ENCODE assay signal across 2 cellular contexts in genomic region chr3:171459130-171459941, GRCh38.
TF ChIP-seq lines count a peak whose summit lies in the region.

No MANE protein-coding gene starts in this region.

TF ChIP-seq in IMR-90, 13 proteins besides CTCF, POLR2A, EP300 and RAD21:
- TF ChIP-seq RCOR1 (IDR thresholded peaks at IDR 0.05; ENCODE audit: insufficient replicate concordance, low read length) (no peak), CHD1 (IDR thresholded peaks at IDR 0.05; ENCODE audit: low read depth, low read length) (no peak), MAZ (IDR thresholded peaks at IDR 0.05; ENCODE audit: borderline replicate concordance, low read depth, low read length) (no peak), FOS (IDR thresholded peaks at IDR 0.05; ENCODE audit: low read depth, low read length) (no peak), USF2 (IDR thresholded peaks at IDR 0.05; ENCODE audit: low read depth, low read length) (no peak), SMC3 (IDR thresholded peaks at IDR 0.05; ENCODE audit: low read depth, low read length) (no peak), NFE2L2 (IDR thresholded peaks at IDR 0.05; ENCODE audit: low read depth, low read length) (no peak), BHLHE40 (IDR thresholded peaks at IDR 0.05; ENCODE audit: low read depth, low read length) (no peak), ELK1 (IDR thresholded peaks at IDR 0.05; ENCODE audit: borderline replicate concordance, low read depth, low read length) (no peak), MXI1 (IDR thresholded peaks at IDR 0.05; ENCODE audit: borderline replicate concordance, low read depth, low read length) (no peak), RFX5 (IDR thresholded peaks at IDR 0.05; ENCODE audit: low read depth, low read length) (no peak)

TF ChIP-seq in GM12878, 131 proteins besides CTCF, POLR2A, EP300 and RAD21:
- 0 out of 2 replicates have a peak, but pooled peaks have one; percentile 50 for TF ChIP-seq SIN3A (IDR thresholded peaks at IDR 0.05; ENCODE audit: low read depth, low read length)
- TF ChIP-seq BACH1 (IDR thresholded peaks at IDR 0.05; ENCODE audit: borderline replicate concordance): 0 out of 2 replicates have a peak, but pooled peaks have one; percentile 13
- peak in 1 of 2 experiments; percentile 26; a peak in 1 of 4 replicates for TF ChIP-seq ETV6 (conservative IDR thresholded peaks at IDR 0.05 in 1 of 2, IDR thresholded peaks at IDR 0.05 in 1 of 2; ENCODE audit: borderline replicate concordance in 1 of 2, low read depth in 1 of 2)
- TF ChIP-seq ATF2 (IDR thresholded peaks at IDR 0.05; ENCODE audit: low read length): 0 out of 2 replicates have a peak, but pooled peaks have one; percentile 28
- peak; percentile 9; the same call in 1 of the 2 replicates for TF ChIP-seq MTA2 (IDR thresholded peaks at IDR 0.05; ENCODE audit: low read depth)
- no peak for TF ChIP-seq FOXM1 (IDR thresholded peaks at IDR 0.05; ENCODE audit: low read depth, low read length)
- TF ChIP-seq POLR2AphosphoS2 (IDR thresholded peaks at IDR 0.05; ENCODE audit: low read depth, low read length): 0 out of 2 replicates have a peak, but pooled peaks have one; percentile 12
- no peak for TF ChIP-seq ZNF622 (IDR thresholded peaks at IDR 0.05)
- TF ChIP-seq SP1 (IDR thresholded peaks at IDR 0.05; ENCODE audit: low read depth, low read length): no peak
- no peak for TF ChIP-seq SREBF2 (IDR thresholded peaks at IDR 0.05; ENCODE audit: low read length)
- TF ChIP-seq SPI1 (IDR thresholded peaks at IDR 0.05; ENCODE audit: borderline replicate concordance, insufficient read depth, low read depth, low read length): no peak
- TF ChIP-seq E2F4 (IDR thresholded peaks at IDR 0.05; ENCODE audit: low read depth, low read length): no peak
- TF ChIP-seq IKZF2 (IDR thresholded peaks at IDR 0.05): peak; percentile 50 to 78; a peak in 3 of 4 replicates
- peak; percentile 40; the same call in 1 of the 2 replicates for TF ChIP-seq SMARCA5 (IDR thresholded peaks at IDR 0.05)
- TF ChIP-seq MXI1 (IDR thresholded peaks at IDR 0.05; ENCODE audit: low read depth, low read length): 0 out of 2 replicates have a peak, but pooled peaks have one; percentile 33
- TF ChIP-seq NBN (IDR thresholded peaks at IDR 0.05): 0 out of 2 replicates have a peak, but pooled peaks have one; percentile 42
- TF ChIP-seq PKNOX1 (IDR thresholded peaks at IDR 0.05): peak; percentile 82
- peak; percentile 66 for TF ChIP-seq MLLT1 (IDR thresholded peaks at IDR 0.05)
- TF ChIP-seq HDAC6 (IDR thresholded peaks at IDR 0.05; ENCODE audit: unreplicated experiment): no peak
- TF ChIP-seq PBX3 (IDR thresholded peaks at IDR 0.05; ENCODE audit: insufficient replicate concordance, low read depth, low read length): peak; percentile 66
- TF ChIP-seq RCOR1 (conservative IDR thresholded peaks at IDR 0.05; ENCODE audit: low read depth, low read length): no peak
- 0 out of 2 replicates have a peak, but pooled peaks have one; percentile 30 for TF ChIP-seq GABPA (IDR thresholded peaks at IDR 0.05; ENCODE audit: low read depth)
- TF ChIP-seq MYB (IDR thresholded peaks at IDR 0.05; ENCODE audit: borderline replicate concordance, low read depth, low read length): no peak
- TF ChIP-seq CREB1 (IDR thresholded peaks at IDR 0.05; ENCODE audit: low read depth): peak; percentile 30; the same call in 1 of the 2 replicates
- 0 out of 2 replicates have a peak, but pooled peaks have one; percentile 9 for TF ChIP-seq YY1 (IDR thresholded peaks at IDR 0.05; ENCODE audit: low read depth, low read length)
- TF ChIP-seq STAT1 (conservative IDR thresholded peaks at IDR 0.05): no peak
- TF ChIP-seq SKIL (IDR thresholded peaks at IDR 0.05; ENCODE audit: low read depth, poor library complexity, severe bottlenecking): peak; percentile 26
- TF ChIP-seq RUNX3 (IDR thresholded peaks at IDR 0.05; ENCODE audit: low read length): peak; percentile 71
- no peak for TF ChIP-seq CHD2 (IDR thresholded peaks at IDR 0.05; ENCODE audit: borderline replicate concordance, low read depth, low read length)
- peak; percentile 54 to 62 for TF ChIP-seq BHLHE40 (IDR thresholded peaks at IDR 0.05; ENCODE audit: borderline replicate concordance in 1 of 2, low read depth in 2 of 2, low read length in 1 of 2)
- peak; percentile 60 for TF ChIP-seq EED (IDR thresholded peaks at IDR 0.05; ENCODE audit: low read depth)
- TF ChIP-seq IKZF1 (conservative IDR thresholded peaks at IDR 0.05): peak; percentile 63
- TF ChIP-seq ASH2L (IDR thresholded peaks at IDR 0.05; ENCODE audit: borderline replicate concordance, low read depth): no peak
- TF ChIP-seq RELA (IDR thresholded peaks at IDR 0.05; ENCODE audit: borderline replicate concordance, partially characterized antibody): no peak
- no peak for TF ChIP-seq ZNF207 (IDR thresholded peaks at IDR 0.05; ENCODE audit: borderline replicate concordance)
- TF ChIP-seq MEF2B (IDR thresholded peaks at IDR 0.05; ENCODE audit: partially characterized antibody, poor library complexity, severe bottlenecking): no peak
- no peak for TF ChIP-seq TCF3 (IDR thresholded peaks at IDR 0.05; ENCODE audit: borderline replicate concordance, insufficient read depth, low read depth, low read length)
- TF ChIP-seq RELB (IDR thresholded peaks at IDR 0.05; ENCODE audit: low read depth): peak; percentile 25; the same call in 1 of the 2 replicates
- no peak for TF ChIP-seq DPF2 (IDR thresholded peaks at IDR 0.05)
